Comparison of ENCODE assay signal across 1 cellular context in genomic region chr2:120223034-120223912, GRCh38.
TF ChIP-seq lines count a peak whose summit lies in the region.

Gene TMEM185B (minus strand): TSS chr2:120223400. CDS start chr2:120222976, 424 bp downstream.

TF ChIP-seq in K562, 482 proteins besides CTCF, POLR2A, EP300 and RAD21 (continued from another document and continues in another):
- TF ChIP-seq FOXO4 (CRISPR knock-in tag; IDR thresholded peaks at IDR 0.05) (no peak), PPARD (CRISPR knock-in tag; IDR thresholded peaks at IDR 0.05) (no peak), ZEB2 (IDR thresholded peaks at IDR 0.05) (no peak; the same call in 1 of the 2 replicates), ID3 (CRISPR knock-in tag; IDR thresholded peaks at IDR 0.05) (no peak), ID3 (tag; IDR thresholded peaks at IDR 0.05) (peak; percentile 88), SMARCC2 (IDR thresholded peaks at IDR 0.05; ENCODE audit: low read depth) (no peak), HNRNPH1 (optimal IDR thresholded peaks at IDR 0.05; ENCODE audit: low read depth, low read length) (no peak), SNRNP70 (optimal IDR thresholded peaks at IDR 0.05; ENCODE audit: low read depth, low read length) (no peak), ZNF41 (CRISPR knock-in tag; conservative IDR thresholded peaks at IDR 0.05) (no peak), ZBED1 (IDR thresholded peaks at IDR 0.05) (no peak), E4F1 (CRISPR knock-in tag; IDR thresholded peaks at IDR 0.05; ENCODE audit: borderline replicate concordance) (no peak), ZBTB11 (CRISPR knock-in tag; IDR thresholded peaks at IDR 0.05) (peak in 2 of 3 experiments; percentile 68 to 89; a peak in 3 of 6 replicates), ATF4 (CRISPR knock-in tag; IDR thresholded peaks at IDR 0.05) (no peak), E2F4 (CRISPR knock-in tag; IDR thresholded peaks at IDR 0.05; ENCODE audit: low read depth) (no peak; the same call in 1 of the 2 replicates), POLR2AphosphoS5 (IDR thresholded peaks at IDR 0.05; ENCODE audit: control insufficient read depth, insufficient read depth, low read depth, low read length) (peak; percentile 71; the same call in 1 of the 2 replicates), ARHGAP35 (IDR thresholded peaks at IDR 0.05; ENCODE audit: partially characterized antibody) (no peak), IRF2 (CRISPR knock-in tag; IDR thresholded peaks at IDR 0.05) (peak; percentile 90), BRF2 (IDR thresholded peaks at IDR 0.05; ENCODE audit: borderline replicate concordance, insufficient read depth, insufficient read length) (no peak), CBFA2T3 (IDR thresholded peaks at IDR 0.05) (no peak), ZC3H8 (IDR thresholded peaks at IDR 0.05) (no peak), BRCA1 (IDR thresholded peaks at IDR 0.05) (no peak), BRCA1 (CRISPR knock-in tag; IDR thresholded peaks at IDR 0.05) (peak; percentile 70; the same call in 1 of the 2 replicates), PHF21A (IDR thresholded peaks at IDR 0.05; ENCODE audit: borderline replicate concordance, low read depth) (no peak), ZKSCAN1 (IDR thresholded peaks at IDR 0.05; ENCODE audit: low read depth, low read length) (no peak), JUNB (CRISPR knock-in tag; conservative IDR thresholded peaks at IDR 0.05) (no peak), RERE (CRISPR knock-in tag; IDR thresholded peaks at IDR 0.05; ENCODE audit: borderline replicate concordance) (no peak), PTTG1 (tag; IDR thresholded peaks at IDR 0.05; ENCODE audit: low read depth) (no peak), TAF1 (IDR thresholded peaks at IDR 0.05; ENCODE audit: control insufficient read depth, extremely low read depth, insufficient read depth, low read length, severe bottlenecking) (peak; percentile 49), FOXP4 (CRISPR knock-in tag; IDR thresholded peaks at IDR 0.05; ENCODE audit: borderline replicate concordance) (peak; percentile 75; the same call in 1 of the 2 replicates), HMG20B (CRISPR knock-in tag; IDR thresholded peaks at IDR 0.05) (no peak), ZBTB33 (CRISPR knock-in tag; IDR thresholded peaks at IDR 0.05) (peak; percentile 90), LEF1 (IDR thresholded peaks at IDR 0.05) (no peak)
